ENCODE assay signal across 8 cellular contexts in genomic region chr10:11823122-11823988, GRCh38. TPM values are rescaled to one million over a fixed set of nuclear protein-coding genes. Genes with fewer than 3 reads are reported as not detected.
DNase-seq lines count a peak whose midpoint lies in the region; ATAC-seq, FAIRE-seq and TF ChIP-seq lines count a peak whose summit lies in the region.
"Had no signal": no experiment of that assay in that cellular context is flagged by ENCODE, and none has a peak within 500 bp of the region (broad histone marks: within the 10 kb centered on the region; RNA-seq: fewer than 3 reads in every experiment).

Gene PROSER2, plus strand, starts transcription at chr10:11823356. Its CDS starts 28,722 bp downstream, at chr10:11852078.

- POLR2A ChIA-PET in endothelial cell of umbilical vein (lab: Charles Lee) = interaction anchor here (1.0 kb wide), 1 partner anchor 9 kb away, joined by 4 read pairs; no protein-coding TSS in a partner anchor

- peaks cover 29% of the 10 kb centered on the region for H3K79me2 ChIP-seq in endothelial cell of umbilical vein (ENCODE audit: control insufficient read depth, insufficient read depth, low read length)

- dilution Hi-C loops in endothelial cell of umbilical vein (cut with MboI; ENCODE audit: extremely low pct_ligation_motif_present, low sequenced_read_pairs) = no loop called here

- H3K9me3 ChIP-seq in endothelial cell of umbilical vein (replicated peaks; ENCODE audit: control insufficient read depth, insufficient read depth, low read length) (no peaks in the 10 kb centered on the region), mucosa of stomach (ENCODE audit: control insufficient read depth, low read length) (no peaks in the 10 kb centered on the region), thymus (ENCODE audit: control insufficient read depth) (no peaks in the 10 kb centered on the region)

- no peaks in the 10 kb centered on the region for H3K36me3 ChIP-seq in endothelial cell of umbilical vein (ENCODE audit: control insufficient read depth in 2 of 2, extremely low read depth in 1 of 2, insufficient read depth in 2 of 2, low read length in 2 of 2)
- H3K36me3 ChIP-seq in mucosa of stomach (ENCODE audit: control insufficient read depth, insufficient read depth, low read length) = no peaks in the 10 kb centered on the region
- no peaks in the 10 kb centered on the region for H3K36me3 ChIP-seq in thymus (ENCODE audit: control insufficient read depth, insufficient read depth)

- H3K9ac ChIP-seq in endothelial cell of umbilical vein (replicated peaks; ENCODE audit: extremely low read depth, insufficient read depth, low read length) (peak within 1 kb of the TSS; percentile 84), mucosa of stomach (ENCODE audit: low read length) (peak within 1 kb of the TSS; percentile 82)

- CTCF ChIA-PET in endothelial cell of umbilical vein (lab: Charles Lee) = interaction anchor here (1.1 to 5.6 kb wide), 3 partner anchors 25 to 40 kb away, joined by 3 to 80 read pairs (median 10); no protein-coding TSS in a partner anchor

- intact Hi-C loops in endothelial cell of umbilical vein (cut with micrococcal nuclease) = loop anchor here (2.0 to 5.0 kb wide), 3 partner anchors 41 to 99 kb away; no protein-coding TSS in a partner anchor

- no peaks in the 10 kb centered on the region for H4K20me1 ChIP-seq in endothelial cell of umbilical vein (replicated peaks; ENCODE audit: control insufficient read depth, extremely low read depth, insufficient read depth, low read length)

- H3K27ac ChIP-seq in endothelial cell of umbilical vein (ENCODE audit: insufficient read depth, low read depth, low read length) (peak within 1 kb of the TSS; percentile 43), thymus (ENCODE audit: low read depth) (peak within 1 kb of the TSS; percentile 82)

- ATAC-seq in GM18511 (IDR thresholded peaks at IDR 0.05; ENCODE audit: unreplicated experiment) = peak; percentile 74

- peak within 1 kb of the TSS; percentile 99 for H3K4me2 ChIP-seq in endothelial cell of umbilical vein (ENCODE audit: insufficient read depth, low read length)

- TF ChIP-seq CTCF in LNCAP (IDR thresholded peaks at IDR 0.05) (peak; percentile 26; the same call in 1 of the 2 replicates), endothelial cell of umbilical vein (IDR thresholded peaks at IDR 0.05; ENCODE audit: extremely low read depth in 1 of 2, insufficient read depth in 1 of 2, low read depth in 1 of 2, low read length in 2 of 2) (no peak)

- DNase-seq in activated CD4-positive, alpha-beta T cell treated with anti-CD3 and anti-CD28 coated beads, Interleukin-2, amount 50 U/mL, for 1 hour = peak; percentile 31
- DNase-seq in endothelial cell of umbilical vein (ENCODE audit: low read depth, low spot score) = peak; percentile 70
- no peak for DNase-seq in DMS79 treated with DMSO at 0.1 percent for 48 hours (lab: John Stamatoyannopoulos, UW)

- no peak for FAIRE-seq in endothelial cell of umbilical vein (lab: Jason Lieb, UNC)
- FAIRE-seq: islet of Langerhans had no signal

- no peaks in the 10 kb centered on the region for H3K9me1 ChIP-seq in endothelial cell of umbilical vein (replicated peaks; ENCODE audit: control insufficient read depth, extremely low read depth, insufficient read depth, low read length)

- WGBS in thymus = under 1% methylated on average over 114 of the region's 114 CpGs

- TF ChIP-seq POLR2A in endothelial cell of umbilical vein (IDR thresholded peaks at IDR 0.05; ENCODE audit: low read depth, low read length) = peak; percentile 81

- H3K27me3 ChIP-seq in endothelial cell of umbilical vein (ENCODE audit: control insufficient read depth in 2 of 2, insufficient read depth in 2 of 2, low read length in 2 of 2) = no peaks in the 10 kb centered on the region
- no peaks in the 10 kb centered on the region for H3K27me3 ChIP-seq in mucosa of stomach (ENCODE audit: control insufficient read depth, insufficient read depth, low read length)
- H3K27me3 ChIP-seq in thymus (ENCODE audit: control insufficient read depth, insufficient read depth) = peaks cover 16% of the 10 kb centered on the region

- H3K4me3 ChIP-seq in endothelial cell of umbilical vein (replicated peaks in 1 of 3; ENCODE audit: insufficient read depth in 1 of 3, low read depth in 1 of 3, low read length in 3 of 3) = peak within 1 kb of the TSS; percentile 82 to 99 (median 89)
- H3K4me3 ChIP-seq in mucosa of stomach (ENCODE audit: low read length) = peak within 1 kb of the TSS; percentile 74
- H3K4me3 ChIP-seq in thymus (ENCODE audit: low read length) = peak within 1 kb of the TSS; percentile 69

- peak within 1 kb of the TSS; percentile 78 for H2AFZ ChIP-seq in endothelial cell of umbilical vein (ENCODE audit: low read depth, low read length)

- H3K4me1 ChIP-seq in endothelial cell of umbilical vein (ENCODE audit: control insufficient read depth, extremely low read depth, insufficient read depth, low read length) (peaks cover 4% of the 10 kb centered on the region), mucosa of stomach (ENCODE audit: control insufficient read depth, insufficient read depth, low read length) (peaks cover 5% of the 10 kb centered on the region), thymus (ENCODE audit: control insufficient read depth, insufficient read depth, low read length) (no peaks in the 10 kb centered on the region)

- BruUV-seq in endothelial cell of umbilical vein (replicated peaks; lab: Mats Ljungman, UMichigan) = no TSS peak

TF ChIP-seq in endothelial cell of umbilical vein, 7 proteins besides CTCF, POLR2A, EP300 and RAD21:
- TF ChIP-seq EZH2 (IDR thresholded peaks at IDR 0.05; ENCODE audit: borderline replicate concordance, low read depth, low read length, severe bottlenecking) = no peak
- peak; percentile 91 for TF ChIP-seq POLR2AphosphoS5 (IDR thresholded peaks at IDR 0.05; ENCODE audit: insufficient read depth, low read depth, low read length)

RNA-seq across cellular contexts. Expression of gene PROSER2, which starts in this region (rescaled TPM):
- 22.6 and 23.5 TPM in 2 replicates for total RNA-seq in endothelial cell of umbilical vein
- polyA plus RNA-seq in endothelial cell of umbilical vein (5.9 and 8.1 TPM in 2 replicates), thymus (17.8 TPM)
- polyA plus RNA-seq in endothelial cell of umbilical vein (2011; cell fraction: cytosol; rRNA removed) = 5.3 and 5.8 TPM in 2 replicates
- polyA plus RNA-seq in endothelial cell of umbilical vein (2011; cell fraction: nucleus; rRNA removed) = 4.3 and 5.4 TPM in 2 replicates
- 10.0 and 13.3 TPM in 2 replicates for polyA plus RNA-seq in endothelial cell of umbilical vein (2012)
- 3.7 and 5.5 TPM in 2 replicates for polyA minus RNA-seq in endothelial cell of umbilical vein
- polyA minus RNA-seq in endothelial cell of umbilical vein (2011; cell fraction: cytosol; rRNA and poly(A)+ RNA removed) = 4.0 TPM
- 2.2 and 2.3 TPM in 2 replicates for polyA minus RNA-seq in endothelial cell of umbilical vein (2011; cell fraction: nucleus; rRNA and poly(A)+ RNA removed)
